Comparison of ENCODE assay signal across 30 cellular contexts in the genomic region with DNA sequence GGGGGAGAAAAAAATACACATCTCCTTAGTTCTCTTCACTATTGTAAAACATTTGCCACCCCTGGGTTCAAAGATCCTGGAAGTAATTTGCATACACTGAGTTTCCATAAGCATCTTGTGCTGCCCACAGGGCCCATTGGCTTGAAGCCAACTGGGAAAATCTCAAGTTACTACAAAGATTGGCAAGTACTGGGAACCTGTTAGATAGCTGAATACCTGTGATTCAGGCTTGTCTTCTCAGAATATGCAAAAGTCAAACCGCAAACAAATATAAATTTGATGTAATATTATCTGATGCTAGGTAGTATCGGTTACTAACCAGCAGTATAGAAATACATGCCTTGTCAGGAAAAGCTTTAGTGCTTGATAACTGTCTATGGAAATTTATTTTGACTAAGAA.
DNase-seq lines count a peak whose midpoint lies in the region; ATAC-seq and TF ChIP-seq lines count a peak whose summit lies in the region.
"Had no signal": no experiment of that assay in that cellular context is flagged by ENCODE, and none has a peak within 500 bp of the region (broad histone marks: within the 10 kb centered on the region; RNA-seq: fewer than 3 reads in every experiment).

No MANE protein-coding gene starts in this region.

- no peak overlapping the region for H2AFZ ChIP-seq in ACC112 (ENCODE audit: low read length, unreplicated experiment)
- H2AFZ ChIP-seq in PC-3 (ENCODE audit: low read length): no peak overlapping the region

- peak overlapping the region; percentile 56 for H3K4me2 ChIP-seq in PC-3 (ENCODE audit: low read length)
- H3K4me2 ChIP-seq: A549 had no signal

- TF ChIP-seq CTCF in PC-3 (conservative IDR thresholded peaks at IDR 0.05; ENCODE audit: low read depth, low read length): no peak
- TF ChIP-seq CTCF in epithelial cell of esophagus (IDR thresholded peaks at IDR 0.05; ENCODE audit: insufficient read depth, low read depth, low read length, missing control alignments): no peak
- no peak for TF ChIP-seq CTCF in natural killer cell (IDR thresholded peaks at IDR 0.05)

- POLR2A ChIA-PET in PC-3 (lab: Charles Lee; ENCODE audit: unreplicated experiment): no interaction called here

- H3K4me1 ChIP-seq in ACC112 (ENCODE audit: control insufficient read depth, insufficient read depth, low read length, unreplicated experiment) (peaks cover 53% of the 10 kb centered on the region), PC-3 (ENCODE audit: insufficient read depth, low read length) (peaks cover 33% of the 10 kb centered on the region)
- H3K4me1 ChIP-seq: A549, lower lobe of right lung, stomach, thyroid gland had no signal

- no peaks in the 10 kb centered on the region for H3K4me1 Mint-ChIP-seq in natural killer cell
- H3K4me1 Mint-ChIP-seq: CD8-positive, alpha-beta memory T cell; central memory CD8-positive, alpha-beta T cell; T-helper 17 cell had no signal

- TSS peak; percentile 92 for BruUV-seq in PC-3 (replicated peaks; lab: Mats Ljungman, UMichigan)

- ATAC-seq in HG02759 (IDR thresholded peaks at IDR 0.05; ENCODE audit: unreplicated experiment) (peak; percentile 5), PC-3 (no peak), HG03159 (IDR thresholded peaks at IDR 0.05; ENCODE audit: unreplicated experiment) (no peak), natural killer cell (no peak)
- ATAC-seq: A549, lower lobe of right lung, SK-N-SH treated with all-trans-retinoic acid at 6 μM for 48 hours, T-helper 17 cell had no signal

- intact Hi-C loops in PC-3 (cut with micrococcal nuclease) (no loop called here), natural killer cell (cut with micrococcal nuclease) (no loop called here)

- H3K4me3 Mint-ChIP-seq in natural killer cell: no peak overlapping the region
- H3K4me3 Mint-ChIP-seq: activated CD8-positive, alpha-beta T cell treated with anti-CD3 and anti-CD28 coated beads for 36 hours; activated naive CD8-positive, alpha-beta T cell; CD8-positive, alpha-beta memory T cell; central memory CD8-positive, alpha-beta T cell; nephron progenitor cell; T-helper 17 cell had no signal

- H3K27ac ChIP-seq in ACC112 (ENCODE audit: low read depth, low read length) (peak overlapping the region; percentile 35), PC-3 (ENCODE audit: low read length) (peak overlapping the region; percentile 93)
- H3K27ac ChIP-seq: A549, dorsolateral prefrontal cortex, lower lobe of right lung, ovary, stomach, thyroid gland had no signal

- no peaks in the 10 kb centered on the region for H3F3A ChIP-seq in PC-3 (ENCODE audit: low read length, unreplicated experiment)

- CTCF ChIA-PET in PC-3 (lab: Charles Lee): no interaction called here

- H3K9me3 ChIP-seq in PC-3 (ENCODE audit: low read length): no peaks in the 10 kb centered on the region
- H3K9me3 ChIP-seq: A549, lower lobe of right lung, ovary, stomach, thyroid gland had no signal

- peaks cover 2 to 3% of the 10 kb centered on the region in 2 donors for H3K9me3 Mint-ChIP-seq in natural killer cell
- H3K9me3 Mint-ChIP-seq: activated CD8-positive, alpha-beta T cell treated with anti-CD3 and anti-CD28 coated beads for 36 hours; CD8-positive, alpha-beta memory T cell; central memory CD8-positive, alpha-beta T cell; nephron progenitor cell had no signal

- H3K36me3 Mint-ChIP-seq in natural killer cell: no peaks in the 10 kb centered on the region
- H3K36me3 Mint-ChIP-seq: activated naive CD8-positive, alpha-beta T cell; CD8-positive, alpha-beta memory T cell had no signal

- no peak overlapping the region for H3K27ac Mint-ChIP-seq in natural killer cell
- H3K27ac Mint-ChIP-seq: activated CD8-positive, alpha-beta T cell treated with anti-CD3 and anti-CD28 coated beads for 36 hours; activated naive CD8-positive, alpha-beta T cell; CD8-positive, alpha-beta memory T cell; T-helper 17 cell had no signal

- no peak overlapping the region for H3K4me3 ChIP-seq in ACC112 (ENCODE audit: low read depth, low read length)
- H3K4me3 ChIP-seq in PC-3 (ENCODE audit: low read length): no peak overlapping the region
- no peak overlapping the region for H3K4me3 ChIP-seq in epithelial cell of esophagus (ENCODE audit: low read length)
- H3K4me3 ChIP-seq: A549, dorsolateral prefrontal cortex, lower lobe of right lung, ovary, stomach, thyroid gland had no signal

- H3K9ac ChIP-seq in PC-3 (ENCODE audit: low read length): peak overlapping the region; percentile 42

- peak; percentile 76 for DNase-seq in PC-3
- peak; percentile 99 for DNase-seq in epithelial cell of esophagus (ENCODE audit: low read depth)
- no peak for DNase-seq in EL
- no peak for DNase-seq in amygdala (lab: John Stamatoyannopoulos, UW)
- no peak for DNase-seq in natural killer cell
- DNase-seq: activated CD4-positive, alpha-beta T cell treated with anti-CD3 and anti-CD28 coated beads for 1 hour; activated CD8-positive, alpha-beta T cell treated with anti-CD3 and anti-CD28 coated beads for 36 hours; aorta; CD8-positive, alpha-beta memory T cell; dorsolateral prefrontal cortex; head of caudate nucleus; lower lobe of right lung; NCI-H2029; NCI-H226; NCI-H774; nephron progenitor cell; ovary; retina; RPMI8226; small intestine; stomach; T-helper 17 cell; thyroid gland had no signal

- H3K79me2 ChIP-seq in ACC112 (ENCODE audit: control insufficient read depth, insufficient read depth, low read length, unreplicated experiment): no peaks in the 10 kb centered on the region
- no peaks in the 10 kb centered on the region for H3K79me2 ChIP-seq in PC-3 (ENCODE audit: low read length)

- H3K27me3 ChIP-seq in ACC112 (ENCODE audit: insufficient read depth, low read length): no peaks in the 10 kb centered on the region
- no peaks in the 10 kb centered on the region for H3K27me3 ChIP-seq in PC-3 (ENCODE audit: low read length)
- H3K27me3 ChIP-seq: dorsolateral prefrontal cortex, ovary, stomach, thyroid gland had no signal

- no peaks in the 10 kb centered on the region for H3K36me3 ChIP-seq in ACC112 (ENCODE audit: insufficient read depth, low read length)
- H3K36me3 ChIP-seq in PC-3 (ENCODE audit: low read depth, low read length): no peaks in the 10 kb centered on the region
- H3K36me3 ChIP-seq: lower lobe of right lung, ovary, stomach, thyroid gland had no signal

- no peaks in the 10 kb centered on the region for H3K9me2 ChIP-seq in PC-3 (replicated peaks; ENCODE audit: low read length)

- no peaks in the 10 kb centered on the region for H4K20me1 ChIP-seq in PC-3 (ENCODE audit: low read length)

- H3K27me3 Mint-ChIP-seq in natural killer cell (ENCODE audit: low read depth in 2 of 2): no peaks in the 10 kb centered on the region
- H3K27me3 Mint-ChIP-seq: activated CD8-positive, alpha-beta T cell treated with anti-CD3 and anti-CD28 coated beads for 36 hours; CD8-positive, alpha-beta memory T cell; central memory CD8-positive, alpha-beta T cell; T-helper 17 cell had no signal

Comparison
In these comparisons a context has a peak if more than half of its experiments do, and no peak if none do; other contexts are left out.
1. DNase-seq: peak in PC-3 (single experiment) and epithelial cell of esophagus (single experiment); none in EL (single experiment), amygdala (0 of 56) and natural killer cell (single experiment).